In the genomic region with DNA sequence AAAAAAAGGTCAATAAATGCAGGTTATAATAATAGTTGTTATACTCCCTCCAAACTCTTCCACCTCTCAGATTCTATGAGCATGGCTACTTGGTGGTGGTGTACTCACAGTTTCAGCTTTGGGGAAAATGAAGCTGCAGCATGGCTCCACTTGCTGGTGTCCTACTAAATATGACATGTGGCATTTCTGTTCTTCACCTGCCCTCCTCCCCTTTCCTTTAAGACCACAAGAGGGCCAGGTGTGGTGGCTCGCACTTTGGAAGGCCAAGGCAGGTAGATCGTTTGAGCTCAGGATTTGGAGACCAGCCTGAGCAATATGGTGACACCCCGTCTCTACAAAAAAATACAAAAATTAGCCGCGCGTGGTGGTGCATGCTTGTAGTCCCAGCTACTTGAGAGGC, we compare ENCODE assay signal across 1 cellular context.
TF ChIP-seq lines count a peak whose summit lies in the region.

No MANE protein-coding gene starts in this region.

TF ChIP-seq in HEK293, 187 proteins besides CTCF, POLR2A, EP300 and RAD21 (continued from another document):
- TF ChIP-seq, protein P1, sequence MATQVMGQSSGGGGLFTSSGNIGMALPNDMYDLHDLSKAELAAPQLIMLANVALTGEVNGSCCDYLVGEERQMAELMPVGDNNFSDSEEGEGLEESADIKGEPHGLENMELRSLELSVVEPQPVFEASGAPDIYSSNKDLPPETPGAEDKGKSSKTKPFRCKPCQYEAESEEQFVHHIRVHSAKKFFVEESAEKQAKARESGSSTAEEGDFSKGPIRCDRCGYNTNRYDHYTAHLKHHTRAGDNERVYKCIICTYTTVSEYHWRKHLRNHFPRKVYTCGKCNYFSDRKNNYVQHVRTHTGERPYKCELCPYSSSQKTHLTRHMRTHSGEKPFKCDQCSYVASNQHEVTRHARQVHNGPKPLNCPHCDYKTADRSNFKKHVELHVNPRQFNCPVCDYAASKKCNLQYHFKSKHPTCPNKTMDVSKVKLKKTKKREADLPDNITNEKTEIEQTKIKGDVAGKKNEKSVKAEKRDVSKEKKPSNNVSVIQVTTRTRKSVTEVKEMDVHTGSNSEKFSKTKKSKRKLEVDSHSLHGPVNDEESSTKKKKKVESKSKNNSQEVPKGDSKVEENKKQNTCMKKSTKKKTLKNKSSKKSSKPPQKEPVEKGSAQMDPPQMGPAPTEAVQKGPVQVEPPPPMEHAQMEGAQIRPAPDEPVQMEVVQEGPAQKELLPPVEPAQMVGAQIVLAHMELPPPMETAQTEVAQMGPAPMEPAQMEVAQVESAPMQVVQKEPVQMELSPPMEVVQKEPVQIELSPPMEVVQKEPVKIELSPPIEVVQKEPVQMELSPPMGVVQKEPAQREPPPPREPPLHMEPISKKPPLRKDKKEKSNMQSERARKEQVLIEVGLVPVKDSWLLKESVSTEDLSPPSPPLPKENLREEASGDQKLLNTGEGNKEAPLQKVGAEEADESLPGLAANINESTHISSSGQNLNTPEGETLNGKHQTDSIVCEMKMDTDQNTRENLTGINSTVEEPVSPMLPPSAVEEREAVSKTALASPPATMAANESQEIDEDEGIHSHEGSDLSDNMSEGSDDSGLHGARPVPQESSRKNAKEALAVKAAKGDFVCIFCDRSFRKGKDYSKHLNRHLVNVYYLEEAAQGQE (tag by site-specific recombination; IDR thresholded peaks at IDR 0.05), result no peak
- TF ChIP-seq MYNN (tag by site-specific recombination; IDR thresholded peaks at IDR 0.05; ENCODE audit: borderline replicate concordance) (no peak), ZBTB21 (tag by site-specific recombination; IDR thresholded peaks at IDR 0.05) (no peak), ZEB2 (tag by site-specific recombination; IDR thresholded peaks at IDR 0.05) (no peak), BCL11A (tag by site-specific recombination; IDR thresholded peaks at IDR 0.05; ENCODE audit: low read depth) (no peak)
